ENCODE assay signal across 16 cellular contexts in the genomic region with DNA sequence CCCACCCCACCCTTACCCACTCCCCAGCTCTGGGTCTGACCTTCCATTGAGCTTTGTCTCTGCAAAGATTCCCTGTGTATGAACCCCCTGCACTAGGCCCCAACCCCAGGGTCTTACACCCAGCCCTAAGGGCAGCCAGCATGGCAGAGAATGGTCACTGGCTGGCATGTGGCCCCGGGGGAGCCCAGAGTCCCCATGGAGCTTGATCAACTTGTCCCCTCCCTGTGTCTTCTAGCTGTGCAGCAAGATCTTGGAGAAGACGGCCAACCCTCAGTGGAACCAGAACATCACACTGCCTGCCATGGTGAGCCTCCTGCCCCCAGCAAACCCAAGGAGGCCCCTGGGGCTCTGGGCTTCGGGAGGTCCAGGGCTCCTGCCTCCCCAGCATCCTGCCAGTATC.
DNase-seq lines count a peak whose midpoint lies in the region; ATAC-seq and TF ChIP-seq lines count a peak whose summit lies in the region.
"Had no signal": no experiment of that assay in that cellular context is flagged by ENCODE, and none has a peak within 500 bp of the region (broad histone marks: within the 10 kb centered on the region; RNA-seq: fewer than 3 reads in every experiment).

No MANE protein-coding gene starts in this region.

- H3K9me3 Mint-ChIP-seq in CD14-positive monocyte (peaks cover 0 to 3% (median 0%) of the 10 kb centered on the region in 7 donors), WTC11 (no peaks in the 10 kb centered on the region), progenitor cell of endocrine pancreas (ENCODE audit: low read depth) (no peaks in the 10 kb centered on the region)
- H3K9me3 Mint-ChIP-seq: CD4-positive, CD25-positive, alpha-beta regulatory T cell; CD8-positive, alpha-beta memory T cell had no signal

- no peaks in the 10 kb centered on the region for H3K27me3 ChIP-seq in upper lobe of right lung
- H3K27me3 ChIP-seq: BLaER1 treated with 17β-estradiol and CSF1 and Interleukin-3, amounts not matched to agents 10 nM and 100 nM had no signal

- H3K36me3 Mint-ChIP-seq in CD14-positive monocyte = peaks cover 85 to 93% of the 10 kb centered on the region in 2 donors
- H3K36me3 Mint-ChIP-seq in WTC11 = no peaks in the 10 kb centered on the region; the same call in 1 of the 2 replicates
- H3K36me3 Mint-ChIP-seq in progenitor cell of endocrine pancreas (ENCODE audit: insufficient read depth) = no peaks in the 10 kb centered on the region
- H3K36me3 Mint-ChIP-seq: CD4-positive, CD25-positive, alpha-beta regulatory T cell; CD8-positive, alpha-beta memory T cell had no signal

- no peaks in the 10 kb centered on the region for H3K4me1 ChIP-seq in upper lobe of right lung
- H3K4me1 ChIP-seq: HAP-1 had no signal

- no peak overlapping the region for H3K4me3 Mint-ChIP-seq in CD14-positive monocyte
- H3K4me3 Mint-ChIP-seq in WTC11 = no peak overlapping the region
- H3K4me3 Mint-ChIP-seq in progenitor cell of endocrine pancreas (ENCODE audit: low read depth) = no peak overlapping the region
- H3K4me3 Mint-ChIP-seq: B cell; CD4-positive, CD25-positive, alpha-beta regulatory T cell; CD8-positive, alpha-beta memory T cell had no signal

- ATAC-seq in WTC11 (no peak), upper lobe of right lung (no peak)

- H3K36me3 ChIP-seq in upper lobe of right lung = no peaks in the 10 kb centered on the region
- H3K36me3 ChIP-seq: HAP-1 had no signal

- H3K4me3 ChIP-seq in upper lobe of right lung = no peak overlapping the region
- H3K4me3 ChIP-seq: BLaER1 treated with 17β-estradiol and CSF1 and Interleukin-3, amounts not matched to agents 10 nM and 100 nM; HAP-1 had no signal

- no peak overlapping the region for H3K27ac ChIP-seq in upper lobe of right lung
- H3K27ac ChIP-seq: BLaER1 treated with 17β-estradiol and CSF1 and Interleukin-3, amounts not matched to agents 10 nM and 100 nM had no signal

- H3K4me1 Mint-ChIP-seq in CD14-positive monocyte = peaks cover 6% of the 10 kb centered on the region
- H3K4me1 Mint-ChIP-seq in WTC11 = no peaks in the 10 kb centered on the region; the same call in 1 of the 2 replicates
- peaks cover 6% of the 10 kb centered on the region for H3K4me1 Mint-ChIP-seq in progenitor cell of endocrine pancreas (ENCODE audit: low read depth)
- H3K4me1 Mint-ChIP-seq: B cell; CD4-positive, CD25-positive, alpha-beta regulatory T cell had no signal

- DNase-seq in CD14-positive monocyte (ENCODE audit: low spot score) (peak; percentile 33), WTC11 (ENCODE audit: low spot score) (peak; percentile 2), mesenteric fat pad (ENCODE audit: low spot score) (peak; percentile 55), upper lobe of right lung (peak; percentile 58), progenitor cell of endocrine pancreas (ENCODE audit: low spot score, unreplicated experiment) (no peak), dermis blood vessel endothelial cell (no peak)
- DNase-seq: CD4-positive, CD25-positive, alpha-beta regulatory T cell; COR-L47; DMS 273 treated with DMSO at 0.1 percent for 48 hours; DMS53; DND-41; EL had no signal

- intact Hi-C loops in CD14-positive monocyte (cut with micrococcal nuclease) = no loop called here
- intact Hi-C loops in upper lobe of right lung (cut with DNase I) = no loop called here

- no peaks in the 10 kb centered on the region for H3K9me3 ChIP-seq in upper lobe of right lung
- H3K9me3 ChIP-seq: BLaER1 treated with 17β-estradiol and CSF1 and Interleukin-3, amounts not matched to agents 10 nM and 100 nM; HAP-1 had no signal

- POLR2A ChIA-PET in WTC11 (lab: Charles Lee) = no interaction called here

- H3K27ac Mint-ChIP-seq in CD14-positive monocyte (no peak overlapping the region), WTC11 (no peak overlapping the region), progenitor cell of endocrine pancreas (no peak overlapping the region)
- H3K27ac Mint-ChIP-seq: B cell; CD8-positive, alpha-beta memory T cell had no signal

- peaks cover 1 to 5% (median 3%) of the 10 kb centered on the region in 3 donors for H3K27me3 Mint-ChIP-seq in CD14-positive monocyte (ENCODE audit: low read depth in 3 of 3)
- no peaks in the 10 kb centered on the region for H3K27me3 Mint-ChIP-seq in WTC11 (ENCODE audit: low read depth)
- no peaks in the 10 kb centered on the region for H3K27me3 Mint-ChIP-seq in progenitor cell of endocrine pancreas

- TF ChIP-seq CTCF in CD14-positive monocyte (IDR thresholded peaks at IDR 0.05) (no peak), WTC11 (IDR thresholded peaks at IDR 0.05) (no peak), upper lobe of right lung (IDR thresholded peaks at IDR 0.05) (no peak), progenitor cell of endocrine pancreas (IDR thresholded peaks at IDR 0.05; ENCODE audit: unreplicated experiment) (no peak)

- CTCF ChIA-PET in WTC11 (lab: Charles Lee) = interaction anchor here (1.2 kb wide), 1 partner anchor 263 kb away, joined by 3 read pairs; no protein-coding TSS in a partner anchor

TF ChIP-seq in WTC11, 78 proteins besides CTCF, POLR2A, EP300 and RAD21:
- no peak for TF ChIP-seq ZNF396 (CRISPR knock-in tag; IDR thresholded peaks at IDR 0.05; ENCODE audit: borderline replicate concordance)
- TF ChIP-seq ZNF219 (CRISPR knock-in tag; IDR thresholded peaks at IDR 0.05; ENCODE audit: borderline replicate concordance) = no peak
- no peak for TF ChIP-seq HMGA2 (CRISPR knock-in tag; IDR thresholded peaks at IDR 0.05)
- no peak for TF ChIP-seq ZNF232 (CRISPR knock-in tag; IDR thresholded peaks at IDR 0.05)
- TF ChIP-seq EMX1 (CRISPR knock-in tag; IDR thresholded peaks at IDR 0.05) = no peak
- no peak for TF ChIP-seq NFYB (CRISPR knock-in tag; conservative IDR thresholded peaks at IDR 0.05; ENCODE audit: low read depth)
- TF ChIP-seq, protein P1, sequence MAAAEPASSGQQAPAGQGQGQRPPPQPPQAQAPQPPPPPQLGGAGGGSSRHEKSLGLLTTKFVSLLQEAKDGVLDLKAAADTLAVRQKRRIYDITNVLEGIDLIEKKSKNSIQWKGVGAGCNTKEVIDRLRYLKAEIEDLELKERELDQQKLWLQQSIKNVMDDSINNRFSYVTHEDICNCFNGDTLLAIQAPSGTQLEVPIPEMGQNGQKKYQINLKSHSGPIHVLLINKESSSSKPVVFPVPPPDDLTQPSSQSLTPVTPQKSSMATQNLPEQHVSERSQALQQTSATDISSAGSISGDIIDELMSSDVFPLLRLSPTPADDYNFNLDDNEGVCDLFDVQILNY (CRISPR knock-in tag; IDR thresholded peaks at IDR 0.05) = no peak
- TF ChIP-seq OVOL2 (CRISPR knock-in tag; IDR thresholded peaks at IDR 0.05; ENCODE audit: borderline replicate concordance) = no peak

Comparison
In these comparisons a context has a peak if more than half of its experiments do, and no peak if none do; other contexts are left out.
1. DNase-seq: peak in CD14-positive monocyte (single experiment), WTC11 (single experiment), mesenteric fat pad (single experiment) and upper lobe of right lung (single experiment); none in progenitor cell of endocrine pancreas (single experiment) and dermis blood vessel endothelial cell (single experiment).